Comparison of ENCODE assay signal across 10 cellular contexts in the genomic region with DNA sequence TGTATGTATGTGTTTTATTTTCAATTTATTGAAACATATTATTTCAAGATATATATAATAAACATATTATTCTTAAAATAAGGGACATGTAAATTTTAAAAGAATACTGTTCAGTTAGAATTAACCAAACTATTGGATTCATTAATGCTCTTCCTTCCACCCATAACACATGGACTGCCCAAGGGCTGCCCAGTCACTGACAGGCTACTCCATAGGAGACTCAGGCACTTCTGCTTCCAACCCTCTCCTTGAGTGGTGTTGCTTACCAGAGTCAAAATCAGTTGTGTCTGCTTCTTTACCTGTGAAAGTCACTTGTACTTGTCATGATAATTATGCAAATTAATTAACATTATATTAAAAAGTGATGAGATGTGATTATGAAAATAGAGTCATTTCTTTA. TPM values are rescaled to one million over a fixed set of nuclear protein-coding genes. Genes with fewer than 3 reads are reported as not detected.
"Had no signal": no experiment of that assay in that cellular context is flagged by ENCODE, and none has a peak within 500 bp of the region (broad histone marks: within the 10 kb centered on the region; RNA-seq: fewer than 3 reads in every experiment).

No MANE protein-coding gene starts in this region.

- H3K36me3 ChIP-seq: HAP-1 had no signal

- H3K4me3 ChIP-seq: GM23248, HAP-1, K562 had no signal

- H3K27ac ChIP-seq: GM23248, HL-60 had no signal

- H3K9me3 Mint-ChIP-seq: HFFc6 had no signal

- ATAC-seq: HCT116, K562 had no signal

- DNase-seq: GM23248, GOT3, H7, HFFc6, KG1 had no signal

- H3K4me3 Mint-ChIP-seq: HFFc6 had no signal

- H3K9me3 ChIP-seq: HAP-1 had no signal

- H2AFZ ChIP-seq: GM23248 had no signal

- H3K27ac Mint-ChIP-seq: HFFc6 had no signal

RNA-seq across cellular contexts. Expression of gene GPR37, which starts 9.8 kb away (rescaled TPM):
- total RNA-seq: GM23248, HepG2, HFFc6, K562 had no signal
